ENCODE assay signal across 8 cellular contexts in the genomic region with DNA sequence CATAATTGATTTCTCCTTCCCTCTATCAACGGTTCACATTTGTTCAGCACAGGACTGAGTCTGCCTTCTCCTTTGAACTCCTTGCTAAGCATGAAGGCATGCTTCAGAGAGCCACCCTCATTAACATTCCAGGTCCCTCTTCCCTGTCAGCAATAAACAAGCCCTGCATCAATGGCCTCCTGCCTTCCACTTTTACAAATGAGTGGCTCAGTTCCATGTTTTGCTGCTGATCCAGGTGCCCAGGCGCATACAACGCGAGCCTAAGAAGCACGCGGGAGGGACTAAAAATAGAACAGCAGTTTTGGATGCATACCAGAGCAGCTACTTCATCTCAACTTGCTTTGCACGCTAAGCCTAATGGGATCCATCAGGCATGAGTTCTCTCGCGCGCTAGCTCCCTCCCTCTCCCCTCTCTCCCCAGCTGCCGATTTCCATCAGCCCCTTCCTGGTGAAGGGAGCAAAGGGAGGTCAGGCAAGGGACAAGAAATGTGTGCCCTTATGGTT. TPM values are rescaled to one million over a fixed set of nuclear protein-coding genes. Genes with fewer than 3 reads are reported as not detected.
DNase-seq lines count a peak whose midpoint lies in the region; ATAC-seq and TF ChIP-seq lines count a peak whose summit lies in the region.

No MANE protein-coding gene starts in this region.

- intact Hi-C loops in lower leg skin (cut with DNase I; ENCODE audit: low total_unique reads), result no loop called here
- intact Hi-C loops in tibial artery (cut with DNase I; ENCODE audit: low total_unique reads), result loop anchor here (5.0 kb wide), 2 partner anchors 50 to 70 kb away; a partner anchor contains a TSS

- peaks cover 6% of the 10 kb centered on the region for H3K36me3 Mint-ChIP-seq in activated CD8-positive, alpha-beta T cell treated with anti-CD3 and anti-CD28 coated beads, Interleukin-2, amount 10 ng/mL, durations not matched to agents 7 days and 5 days (ENCODE audit: low read depth)

- no peaks in the 10 kb centered on the region for H3K27me3 Mint-ChIP-seq in activated CD8-positive, alpha-beta T cell treated with anti-CD3 and anti-CD28 coated beads, Interleukin-2, amount 10 ng/mL, durations not matched to agents 7 days and 5 days (ENCODE audit: low read depth)

- peak; percentile 98 for DNase-seq in EH (ENCODE audit: low read depth)
- DNase-seq in NCI-H2227 (lab: John Stamatoyannopoulos, UW; ENCODE audit: unreplicated experiment), result peak; percentile 58
- DNase-seq in dedifferentiated amniotic fluid mesenchymal stem cell (ENCODE audit: extremely low spot score), result peak; percentile 94
- DNase-seq in lower leg skin (ENCODE audit: low spot score in 2 of 2), result peak; percentile 77 to 91
- peak; percentile 75 to 89 for DNase-seq in tibial artery
- no peak for DNase-seq in activated CD8-positive, alpha-beta T cell treated with anti-CD3 and anti-CD28 coated beads, Interleukin-2, amount 10 ng/mL, durations not matched to agents 7 days and 5 days
- no peak for DNase-seq in GM19238 (ENCODE audit: insufficient read length, low spot score)
- DNase-seq in NCI-H146 (lab: John Stamatoyannopoulos, UW), result no peak

- no peaks in the 10 kb centered on the region for H3K27me3 ChIP-seq in tibial artery

- peaks cover 0 to 58% (median 30%) of the 10 kb centered on the region in 4 donors for H3K4me1 ChIP-seq in tibial artery

- POLR2A ChIA-PET in activated CD8-positive, alpha-beta T cell treated with anti-CD3 and anti-CD28 coated beads, Interleukin-2, amount 10 ng/mL, durations not matched to agents 7 days and 5 days (lab: Charles Lee), result no interaction called here

- CTCF ChIA-PET in activated CD8-positive, alpha-beta T cell treated with anti-CD3 and anti-CD28 coated beads, Interleukin-2, amount 10 ng/mL, durations not matched to agents 7 days and 5 days (lab: Charles Lee), result no interaction called here

- no peaks in the 10 kb centered on the region for H3K9me3 ChIP-seq in tibial artery

- H3K4me1 Mint-ChIP-seq in activated CD8-positive, alpha-beta T cell treated with anti-CD3 and anti-CD28 coated beads, Interleukin-2, amount 10 ng/mL, durations not matched to agents 7 days and 5 days (ENCODE audit: low read depth), result no peaks in the 10 kb centered on the region

- no peaks in the 10 kb centered on the region for H3K36me3 ChIP-seq in tibial artery

- H3K4me3 ChIP-seq in lower leg skin (ENCODE audit: low read depth, poor library complexity, severe bottlenecking), result no peak overlapping the region
- H3K4me3 ChIP-seq in tibial artery, result peak overlapping the region; percentile 4 to 21

- ATAC-seq in activated CD8-positive, alpha-beta T cell treated with anti-CD3 and anti-CD28 coated beads, Interleukin-2, amount 10 ng/mL, durations not matched to agents 7 days and 5 days, result no peak

- no peak overlapping the region for H3K4me3 Mint-ChIP-seq in activated CD8-positive, alpha-beta T cell treated with anti-CD3 and anti-CD28 coated beads, Interleukin-2, amount 10 ng/mL, durations not matched to agents 7 days and 5 days

- peak overlapping the region; percentile 62 to 78 for H3K27ac ChIP-seq in tibial artery

- H3K9me3 Mint-ChIP-seq in activated CD8-positive, alpha-beta T cell treated with anti-CD3 and anti-CD28 coated beads, Interleukin-2, amount 10 ng/mL, durations not matched to agents 7 days and 5 days (ENCODE audit: insufficient read depth), result no peaks in the 10 kb centered on the region

- TF ChIP-seq POLR2A in lower leg skin (IDR thresholded peaks at IDR 0.05), result no peak

- WGBS in lower leg skin, 2 donors, result 3 to 7% methylated on average over 11 of the region's 11 CpGs

- H3K27ac Mint-ChIP-seq in activated CD8-positive, alpha-beta T cell treated with anti-CD3 and anti-CD28 coated beads, Interleukin-2, amount 10 ng/mL, durations not matched to agents 7 days and 5 days, result no peak overlapping the region

- TF ChIP-seq CTCF in lower leg skin (IDR thresholded peaks at IDR 0.05), result no peak
- TF ChIP-seq CTCF in tibial artery (IDR thresholded peaks at IDR 0.05), result no peak

RNA-seq across cellular contexts. Expression of a gene that starts 53.4 kb away (rescaled TPM):
- 10 to 100 TPM; 61.5 to 69.8 (median 64.2) TPM for total RNA-seq in lower leg skin
- total RNA-seq in activated CD8-positive, alpha-beta T cell treated with anti-CD3 and anti-CD28 coated beads, Interleukin-2, amount 10 ng/mL, durations not matched to agents 7 days and 5 days, result 10 to 100 TPM; 22.7 to 24.4 TPM

Comparison
In these comparisons a context has a peak if more than half of its experiments do, and no peak if none do; other contexts are left out.
1. DNase-seq: peak in EH (single experiment), NCI-H2227 (single experiment), dedifferentiated amniotic fluid mesenchymal stem cell (single experiment), lower leg skin (2 of 2) and tibial artery (2 of 2); none in activated CD8-positive, alpha-beta T cell treated with anti-CD3 and anti-CD28 coated beads, Interleukin-2, amount 10 ng/mL, durations not matched to agents 7 days and 5 days (single experiment), GM19238 (single experiment) and NCI-H146 (single experiment).